27 cellular contexts compared by ENCODE assay signal in the genomic region with DNA sequence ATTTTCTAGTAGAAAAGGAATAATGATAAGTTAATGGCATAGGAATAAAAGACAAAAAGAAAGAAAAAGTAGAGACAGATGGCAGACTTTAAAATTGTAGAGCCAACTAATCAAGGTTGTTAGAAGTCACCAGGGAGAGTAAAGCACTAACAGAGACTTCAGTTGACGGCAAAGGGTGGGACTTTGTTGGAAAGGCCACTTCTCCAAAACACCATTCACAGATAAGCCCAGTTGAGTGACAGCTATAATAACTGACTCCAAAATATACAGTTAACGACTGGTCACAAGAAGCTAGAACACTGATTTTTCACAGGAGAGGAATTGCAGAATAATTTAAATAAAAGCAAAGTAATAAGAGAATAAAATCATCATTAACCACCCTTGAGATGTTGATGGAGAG.
"Had no signal": no experiment of that assay in that cellular context is flagged by ENCODE, and none has a peak within 500 bp of the region (broad histone marks: within the 10 kb centered on the region; RNA-seq: fewer than 3 reads in every experiment).

No MANE protein-coding gene starts in this region.

- H3K27ac Mint-ChIP-seq: mesothelial cell of epicardium; naive B cell; natural killer cell; nephron progenitor cell; neural progenitor cell; stimulated activated effector memory CD8-positive, alpha-beta T cell treated with anti-CD3 and anti-CD28 coated beads, Interleukin-12 subunit alpha, Interleukin-12 subunit beta, amount 100 ng/mL, for 72 hours; stimulated activated naive CD8-positive, alpha-beta T cell treated with anti-CD3 and anti-CD28 coated beads, Interleukin-15, Interleukin-2, amounts not matched to agents 100 ng/mL and 50 ng/mL, for 24 hours had no signal

- DNase-seq: hippocampal formation; kidney glomerular epithelial cell; left cardiac atrium; left lung; mesendoderm; naive B cell; natural killer cell; nephron progenitor cell; occipital lobe; psoas muscle; sigmoid colon; small intestine; spleen; stimulated activated CD4-positive, alpha-beta T cell treated with anti-CD3 and anti-CD28 coated beads, Interleukin-4, amount 100 ng/mL, for 24 hours; stimulated activated naive CD4-positive, alpha-beta T cell; tibial artery; trophoblast cell; upper lobe of right lung had no signal

- H3K36me3 Mint-ChIP-seq: naive B cell; stimulated activated effector memory CD8-positive, alpha-beta T cell treated with anti-CD3 and anti-CD28 coated beads, Interleukin-12 subunit alpha, Interleukin-12 subunit beta, amount 100 ng/mL, for 72 hours had no signal

- H3K27me3 ChIP-seq: left lung, neutrophil, sigmoid colon, spleen, suprapubic skin, tibial artery, upper lobe of right lung had no signal

- H3K4me1 ChIP-seq: left lung, neural progenitor cell, parathyroid adenoma, psoas muscle, sigmoid colon, spleen, suprapubic skin, upper lobe of right lung had no signal

- H3K36me3 ChIP-seq: left lung, neural progenitor cell, neutrophil, sigmoid colon, spleen, suprapubic skin, thoracic aorta, tibial artery, upper lobe of right lung had no signal

- H3K9me3 Mint-ChIP-seq: nephron progenitor cell had no signal

- H3K4me3 ChIP-seq: left lung, lung, neural progenitor cell, psoas muscle, sigmoid colon, spleen, suprapubic skin, thoracic aorta, tibial artery, upper lobe of right lung had no signal

- H3K9ac ChIP-seq: neural progenitor cell, parathyroid adenoma had no signal

- H3K27me3 Mint-ChIP-seq: naive B cell; stimulated activated naive CD8-positive, alpha-beta T cell treated with anti-CD3 and anti-CD28 coated beads, Interleukin-15, Interleukin-2, amounts not matched to agents 100 ng/mL and 50 ng/mL, for 24 hours had no signal

- H3K4me3 Mint-ChIP-seq: mesothelial cell of epicardium; naive B cell; natural killer cell; nephron progenitor cell; neural progenitor cell; stimulated activated effector memory CD8-positive, alpha-beta T cell treated with anti-CD3 and anti-CD28 coated beads, Interleukin-12 subunit alpha, Interleukin-12 subunit beta, amount 100 ng/mL, for 72 hours; stimulated activated naive CD8-positive, alpha-beta T cell treated with anti-CD3 and anti-CD28 coated beads, Interleukin-15, Interleukin-2, amounts not matched to agents 100 ng/mL and 50 ng/mL, for 24 hours had no signal

- H3K27ac ChIP-seq: left lung, neural progenitor cell, neutrophil, parathyroid adenoma, psoas muscle, sigmoid colon, spleen, suprapubic skin, thoracic aorta, tibial artery, upper lobe of right lung had no signal

- H3K4me1 Mint-ChIP-seq: naive B cell; natural killer cell; nephron progenitor cell; neural progenitor cell; stimulated activated effector memory CD8-positive, alpha-beta T cell treated with anti-CD3 and anti-CD28 coated beads, Interleukin-12 subunit alpha, Interleukin-12 subunit beta, amount 100 ng/mL, for 72 hours had no signal

- ATAC-seq: left cardiac atrium; left lung; natural killer cell; psoas muscle; stimulated activated effector memory CD8-positive, alpha-beta T cell treated with anti-CD3 and anti-CD28 coated beads, Interleukin-12 subunit alpha, Interleukin-12 subunit beta, amount 100 ng/mL, for 72 hours; upper lobe of right lung had no signal

- H3K9me3 ChIP-seq: left lung, neutrophil, psoas muscle, sigmoid colon, suprapubic skin, thoracic aorta, tibial artery, upper lobe of right lung had no signal
